9 cellular contexts compared by ENCODE assay signal in the genomic region with DNA sequence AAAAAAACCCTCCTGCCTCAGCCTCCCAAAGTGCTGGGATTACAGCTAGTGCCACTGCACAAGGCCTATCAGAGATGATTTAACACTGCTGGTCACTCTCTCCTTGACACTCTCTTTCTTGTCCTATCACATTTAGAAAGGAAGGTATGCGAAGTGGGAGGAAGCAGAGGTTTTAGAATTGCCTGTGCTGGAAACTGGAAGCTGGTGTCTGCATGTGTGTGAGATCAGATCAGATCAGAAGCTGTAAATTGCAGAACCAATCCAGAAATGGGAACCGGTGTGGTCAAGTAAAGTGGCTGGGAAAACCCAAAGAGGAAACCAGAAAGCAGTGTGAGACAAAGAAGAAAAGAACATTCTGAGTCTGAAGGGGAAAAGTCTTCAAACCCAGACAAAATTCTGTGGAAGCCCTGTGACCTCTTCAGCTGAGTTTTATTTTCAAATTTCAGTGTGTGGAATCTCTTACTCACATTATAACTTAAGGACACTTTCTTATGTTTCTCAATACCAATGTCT. TPM values are rescaled to one million over a fixed set of nuclear protein-coding genes. Genes with fewer than 3 reads are reported as not detected.
DNase-seq lines count a peak whose midpoint lies in the region; ATAC-seq, FAIRE-seq and TF ChIP-seq lines count a peak whose summit lies in the region.
"Had no signal": no experiment of that assay in that cellular context is flagged by ENCODE, and none has a peak within 500 bp of the region (broad histone marks: within the 10 kb centered on the region; RNA-seq: fewer than 3 reads in every experiment).

No MANE protein-coding gene starts in this region.

- peak overlapping the region; percentile 96 for H2AFZ ChIP-seq in K562 (ENCODE audit: low read depth, low read length)

- H3K27me3 ChIP-seq in K562 (ENCODE audit: control insufficient read depth in 2 of 2, insufficient read depth in 2 of 2, low read length in 2 of 2) = no peaks in the 10 kb centered on the region
- H3K27me3 ChIP-seq in CD4-positive, alpha-beta memory T cell (ENCODE audit: insufficient read depth, low read length) = no peaks in the 10 kb centered on the region

- peaks cover 8 to 11% of the 10 kb centered on the region in 2 donors for H3K27me3 Mint-ChIP-seq in CD4-positive, alpha-beta memory T cell

- no peak overlapping the region for H3K4me3 ChIP-seq in K562
- no peak overlapping the region for H3K4me3 ChIP-seq in CD4-positive, alpha-beta memory T cell (ENCODE audit: low read length in 2 of 2)

- peaks cover 24 to 42% of the 10 kb centered on the region in 2 experiments for H3K4me1 ChIP-seq in K562 (replicated peaks in 1 of 2; ENCODE audit: control insufficient read depth in 2 of 2, insufficient read depth in 2 of 2, low read length in 2 of 2)
- no peaks in the 10 kb centered on the region for H3K4me1 ChIP-seq in CD4-positive, alpha-beta memory T cell (ENCODE audit: insufficient read depth, low read length)

- H3K27ac Mint-ChIP-seq in CD4-positive, alpha-beta memory T cell = peak overlapping the region in 2 of 7 donors; percentile 39 to 48

- peaks cover 4 to 8% (median 5%) of the 10 kb centered on the region in 4 donors for H3K4me1 Mint-ChIP-seq in CD4-positive, alpha-beta memory T cell

- 0% methylated on average over 2 of the region's 2 CpGs for WGBS in K562 (ENCODE audit: insufficient coverage, low coverage, missing lambda C conversion rate)

- no peaks in the 10 kb centered on the region for H3K36me3 Mint-ChIP-seq in CD4-positive, alpha-beta memory T cell

- TF ChIP-seq RAD21 in K562 (CRISPR knock-in tag; conservative IDR thresholded peaks at IDR 0.05 in 1 of 2, IDR thresholded peaks at IDR 0.05 in 1 of 2) = 0 out of 4 replicates have a peak, but pooled peaks of 1 of the 2 experiments have one; percentile 9

- H3K9me3 Mint-ChIP-seq in CD4-positive, alpha-beta memory T cell = no peaks in the 10 kb centered on the region

- in situ Hi-C loops in GM13977 (cut with MboI; ENCODE audit: low pct_unique_long_range_greater_than_20kb, low sequenced_read_pairs, unreplicated experiment) = no loop called here
- in situ Hi-C loops in K562 (cut with MboI) = no loop called here

- H3K36me3 ChIP-seq in K562 (ENCODE audit: control insufficient read depth, insufficient read depth, low read length) = no peaks in the 10 kb centered on the region
- H3K36me3 ChIP-seq in CD4-positive, alpha-beta memory T cell (ENCODE audit: insufficient read depth, low read length) = no peaks in the 10 kb centered on the region

- H3K4me3 Mint-ChIP-seq in CD4-positive, alpha-beta memory T cell = no peak overlapping the region

- intact Hi-C loops in K562 (cut with micrococcal nuclease) = loop anchor here (5.0 kb wide), 1 partner anchor 44 kb away; no protein-coding TSS in a partner anchor
- intact Hi-C loops in CD4-positive, alpha-beta memory T cell (cut with micrococcal nuclease) = no loop called here

- H4K20me1 ChIP-seq in K562 (replicated peaks; ENCODE audit: control insufficient read depth, insufficient read depth, low read length) = no peaks in the 10 kb centered on the region

- peak; percentile 76 for FAIRE-seq in K562 (lab: Jason Lieb, UNC)

- peak overlapping the region; percentile 50 for H3K27ac ChIP-seq in K562 (ENCODE audit: extremely low read depth, low read depth, low read length)
- H3K27ac ChIP-seq in CD4-positive, alpha-beta memory T cell (ENCODE audit: low read depth, low read length) = no peak overlapping the region

- peak overlapping the region in 1 of 2 experiments; percentile 9; a peak in 1 of 4 replicates for H3K9ac ChIP-seq in K562 (ENCODE audit: insufficient read depth in 1 of 2, low read depth in 2 of 2, low read length in 2 of 2)

- peak overlapping the region; percentile 54; the same call in 1 of the 2 replicates for H3K4me2 ChIP-seq in K562 (ENCODE audit: insufficient read depth, low read length)

- no peaks in the 10 kb centered on the region for H3K79me2 ChIP-seq in K562 (ENCODE audit: control insufficient read depth, insufficient read depth, low read length)

- TF ChIP-seq CTCF in GM13977 (IDR thresholded peaks at IDR 0.05; ENCODE audit: extremely low read depth, insufficient read depth, missing control alignments) (no peak), K562 (IDR thresholded peaks at IDR 0.05 in 2 of 3, conservative IDR thresholded peaks at IDR 0.05 in 1 of 3; ENCODE audit: insufficient read depth in 2 of 3, low read depth in 1 of 3, low read length in 3 of 3) (no peak)

- TF ChIP-seq POLR2A in K562 (conservative IDR thresholded peaks at IDR 0.05) = no peak

- DNase-seq in GM13977 (ENCODE audit: low spot score) (peak; percentile 56), K562 (ENCODE audit: extremely low read depth in 1 of 4, low spot score in 3 of 4) (peak in 2 of 4 experiments; percentile 45 to 59), SHP77 treated with DMSO at 0.1 percent for 48 hours (lab: John Stamatoyannopoulos, UW) (no peak), NCI-H1417 treated with DMSO at 0.1 percent for 48 hours (lab: John Stamatoyannopoulos, UW) (no peak), EL (no peak)
- DNase-seq in CD4-positive, alpha-beta memory T cell = no peak

- H3K9me1 ChIP-seq in K562 (ENCODE audit: control insufficient read depth, insufficient read depth, low read length) = no peaks in the 10 kb centered on the region

- CTCF ChIA-PET in K562 (lab: Yijun Ruan, JAX; ENCODE audit: low intra/inter-chr PET ratio) = no interaction called here
- CTCF ChIA-PET in CD4-positive, alpha-beta memory T cell (lab: Charles Lee; ENCODE audit: partially characterized antibody) = no interaction called here

- POLR2A ChIA-PET in K562 (lab: Yijun Ruan, JAX) = interaction anchor here (0.8 to 1.6 kb wide), 4 partner anchors 9 to 24 kb away, joined by 3 to 6 read pairs (median 3); no protein-coding TSS in a partner anchor
- POLR2A ChIA-PET in CD4-positive, alpha-beta memory T cell (lab: Charles Lee; ENCODE audit: partially characterized antibody) = no interaction called here

- ATAC-seq in GM21381 (IDR thresholded peaks at IDR 0.05; ENCODE audit: unreplicated experiment) = peak; percentile 75
- peak; percentile 47 for ATAC-seq in HG03521 (IDR thresholded peaks at IDR 0.05; ENCODE audit: unreplicated experiment)
- peak; percentile 59 for ATAC-seq in K562

- no peaks in the 10 kb centered on the region for H3K9me3 ChIP-seq in K562 (replicated peaks; ENCODE audit: control insufficient read depth, insufficient read depth, low read depth, low read length)
- H3K9me3 ChIP-seq in CD4-positive, alpha-beta memory T cell (ENCODE audit: control insufficient read depth in 1 of 2, low read length in 2 of 2) = no peaks in the 10 kb centered on the region

- TF ChIP-seq EP300 in K562 (IDR thresholded peaks at IDR 0.05; ENCODE audit: low read length) = no peak

- no TSS peak for BruUV-seq in K562 (replicated peaks; lab: Mats Ljungman, UMichigan)

TF ChIP-seq in K562, 482 proteins besides CTCF, POLR2A, EP300 and RAD21 (continues in another document):
- peak; percentile 48; the same call in 1 of the 2 replicates for TF ChIP-seq GATAD2A (IDR thresholded peaks at IDR 0.05)
- TF ChIP-seq BHLHE40 (IDR thresholded peaks at IDR 0.05; ENCODE audit: low read length) = peak; percentile 13; the same call in 1 of the 2 replicates
- peak; percentile 13; the same call in 1 of the 2 replicates for TF ChIP-seq MTA1 (IDR thresholded peaks at IDR 0.05; ENCODE audit: borderline replicate concordance)
- no peak for TF ChIP-seq CEBPG (CRISPR knock-in tag; IDR thresholded peaks at IDR 0.05)
- TF ChIP-seq CEBPG (tag; conservative IDR thresholded peaks at IDR 0.05 in 1 of 2, IDR thresholded peaks at IDR 0.05 in 1 of 2) = 0 out of 4 replicates have a peak, but pooled peaks of 1 of the 2 experiments have one; percentile 11

RNA-seq across cellular contexts. Expression of a gene that starts 2.8 kb away (rescaled TPM):
- total RNA-seq in K562 (2011; cell fraction: chromatin; rRNA removed; ENCODE audit: low replicate concordance) = 2.6 and 4.1 TPM in 2 replicates
- total RNA-seq in K562 (2011; cell fraction: nucleolus; rRNA removed) = 6.8 and 7.6 TPM in 2 replicates
- 7.9 and 9.7 TPM in 2 replicates for total RNA-seq in K562 (2011; cell fraction: nucleoplasm; rRNA removed)
- total RNA-seq in K562 (2014; rRNA removed) (2.0 and 4.0 TPM in 2 replicates), K562 (2014; rRNA removed; fragmentation: Illumina TruSeq; extraction: Trizol) (1.6 and 1.7 TPM in 2 replicates), K562 (2015; rRNA removed; fragmentation: Illumina TruSeq; extraction: Trizol) (1.5 and 1.7 TPM in 2 replicates), K562 (2021) (1.5 and 2.0 TPM in 2 replicates)
- polyA plus RNA-seq in K562 (2011; rRNA removed) (1.4 and 2.3 TPM in 2 replicates), K562 (2014; fragmentation: Illumina TruSeq; extraction: Trizol) (2.5 and 3.6 TPM in 2 replicates), K562 (2014; fragmentation: Nextera tagmentation; extraction: Ambion mirVana) (1 to 10 TPM; 1.5 to 2.0 TPM), K562 (2014; rRNA removed) (1.8 and 2.4 TPM in 2 replicates)
- polyA plus RNA-seq in K562 (2011; cell fraction: cytosol; rRNA removed) = 0.86 and 1.1 TPM in 2 replicates
- 5.7 and 7.3 TPM in 2 replicates for polyA plus RNA-seq in K562 (2011; cell fraction: nucleus; rRNA removed)
- 2.5 and 2.6 TPM in 2 replicates for polyA plus RNA-seq in K562 (2012)
- 2.9 and 3.0 TPM in 2 replicates for polyA minus RNA-seq in K562 (2011; rRNA and poly(A)+ RNA removed)
- 1.7 TPM in 1 of 2 replicates, not detected in the other for polyA minus RNA-seq in K562 (2011; cell fraction: cytosol; rRNA and poly(A)+ RNA removed)
- polyA minus RNA-seq in K562 (2011; cell fraction: nucleus; rRNA and poly(A)+ RNA removed) = 6.3 and 8.2 TPM in 2 replicates
- total RNA-seq in CD4-positive, alpha-beta memory T cell = 1 to 10 TPM in 1 of 2 experiments, not detected in 1; 1.5 TPM
- polyA plus RNA-seq in CD4-positive, alpha-beta memory T cell = not detected
- total RNA-seq: urinary bladder had no signal

RNA-seq across cellular contexts. Expression of a gene that starts 15.7 kb away (rescaled TPM):
- total RNA-seq in K562 (2011; cell fraction: chromatin; rRNA removed; ENCODE audit: low replicate concordance) = 45.0 and 88.5 TPM in 2 replicates
- 31.9 and 35.0 TPM in 2 replicates for total RNA-seq in K562 (2011; cell fraction: nucleolus; rRNA removed)
- 38.7 and 58.9 TPM in 2 replicates for total RNA-seq in K562 (2011; cell fraction: nucleoplasm; rRNA removed)
- total RNA-seq in K562 (2014; rRNA removed) (35.9 and 49.0 TPM in 2 replicates), K562 (2014; rRNA removed; fragmentation: Illumina TruSeq; extraction: Trizol) (50.5 and 56.9 TPM in 2 replicates), K562 (2015; rRNA removed; fragmentation: Illumina TruSeq; extraction: Trizol) (60.9 and 64.2 TPM in 2 replicates), K562 (2021) (50.0 and 52.7 TPM in 2 replicates)
- polyA plus RNA-seq in K562 (2011; rRNA removed) (36.7 and 47.2 TPM in 2 replicates), K562 (2014; fragmentation: Illumina TruSeq; extraction: Trizol) (52.5 and 58.4 TPM in 2 replicates), K562 (2014; fragmentation: Nextera tagmentation; extraction: Ambion mirVana) (10 to 100 TPM; 28.3 to 31.3 TPM), K562 (2014; rRNA removed) (36.8 and 42.7 TPM in 2 replicates)
- 18.8 and 20.0 TPM in 2 replicates for polyA plus RNA-seq in K562 (2011; cell fraction: cytosol; rRNA removed)
- 15.8 and 17.9 TPM in 2 replicates for polyA plus RNA-seq in K562 (2011; cell fraction: nucleus; rRNA removed)
- 38.1 and 50.5 TPM in 2 replicates for polyA plus RNA-seq in K562 (2012)
- 65.6 and 73.3 TPM in 2 replicates for polyA minus RNA-seq in K562 (2011; rRNA and poly(A)+ RNA removed)
- polyA minus RNA-seq in K562 (2011; cell fraction: cytosol; rRNA and poly(A)+ RNA removed) = 28.4 and 37.9 TPM in 2 replicates
- 37.8 and 56.4 TPM in 2 replicates for polyA minus RNA-seq in K562 (2011; cell fraction: nucleus; rRNA and poly(A)+ RNA removed)
- 10 to 100 TPM; 57.0 to 57.1 TPM for total RNA-seq in CD4-positive, alpha-beta memory T cell
- polyA plus RNA-seq in CD4-positive, alpha-beta memory T cell = 10 to 100 TPM; 44.3 to 49.7 TPM
